32 cellular contexts compared by ENCODE assay signal in genomic region chr6:20960067-20960466, GRCh38.
"Had no signal": no experiment of that assay in that cellular context is flagged by ENCODE, and none has a peak within 500 bp of the region (broad histone marks: within the 10 kb centered on the region; RNA-seq: fewer than 3 reads in every experiment).

No MANE protein-coding gene starts in this region.

- DNase-seq: hypothalamus; kidney glomerular epithelial cell; left cardiac atrium; lower lobe of right lung; mammary epithelial cell; mesenchymal stem cell; midbrain; mucosa of descending colon; naive thymus-derived CD8-positive, alpha-beta T cell; nucleus accumbens; pancreas; posterior cingulate gyrus; retina; right cardiac atrium; sigmoid colon; spleen; stimulated activated CD4-positive, alpha-beta T cell treated with anti-CD3 and anti-CD28 coated beads, Interleukin-4, amount 100 ng/mL, for 24 hours; stimulated activated naive CD4-positive, alpha-beta T cell; tibial artery; trophoblast cell; upper lobe of right lung had no signal

- H3K9me3 Mint-ChIP-seq: nephron; stimulated activated effector memory CD8-positive, alpha-beta T cell treated with anti-CD3 and anti-CD28 coated beads, Interleukin-12 subunit alpha, Interleukin-12 subunit beta, amount 100 ng/mL, for 72 hours; stimulated activated naive CD8-positive, alpha-beta T cell treated with anti-CD3 and anti-CD28 coated beads, Interleukin-15, Interleukin-2, amounts not matched to agents 100 ng/mL and 50 ng/mL, for 24 hours had no signal

- ATAC-seq: left lobe of liver; lower lobe of right lung; mucosa of descending colon; naive thymus-derived CD8-positive, alpha-beta T cell; pancreas; right cardiac atrium; stimulated activated effector memory CD8-positive, alpha-beta T cell treated with anti-CD3 and anti-CD28 coated beads, Interleukin-12 subunit alpha, Interleukin-12 subunit beta, amount 100 ng/mL, for 72 hours; upper lobe of right lung had no signal

- H3K36me3 ChIP-seq: lower lobe of right lung, pancreas, prostate gland, thoracic aorta, upper lobe of right lung had no signal

- H3K4me3 Mint-ChIP-seq: naive thymus-derived CD8-positive, alpha-beta T cell; nephron; neural crest cell; stimulated activated effector memory CD8-positive, alpha-beta T cell treated with anti-CD3 and anti-CD28 coated beads, Interleukin-12 subunit alpha, Interleukin-12 subunit beta, amount 100 ng/mL, for 72 hours; stimulated activated naive CD8-positive, alpha-beta T cell treated with anti-CD3 and anti-CD28 coated beads, Interleukin-15, Interleukin-2, amounts not matched to agents 100 ng/mL and 50 ng/mL, for 24 hours had no signal

- H3K27ac Mint-ChIP-seq: naive thymus-derived CD8-positive, alpha-beta T cell; nephron; stimulated activated effector memory CD8-positive, alpha-beta T cell treated with anti-CD3 and anti-CD28 coated beads, Interleukin-12 subunit alpha, Interleukin-12 subunit beta, amount 100 ng/mL, for 72 hours; stimulated activated naive CD8-positive, alpha-beta T cell treated with anti-CD3 and anti-CD28 coated beads, Interleukin-15, Interleukin-2, amounts not matched to agents 100 ng/mL and 50 ng/mL, for 24 hours had no signal

- H3K4me3 ChIP-seq: lower lobe of right lung, mucosa of descending colon, pancreas, prostate gland, sigmoid colon, spleen, suprapubic skin, thoracic aorta, tibial artery, upper lobe of right lung had no signal

- H3K27ac ChIP-seq: lower lobe of right lung, pancreas, prostate gland, sigmoid colon, spleen, suprapubic skin, thoracic aorta, tibial artery, upper lobe of right lung had no signal

- H3K27me3 Mint-ChIP-seq: naive thymus-derived CD8-positive, alpha-beta T cell; stimulated activated naive CD8-positive, alpha-beta T cell treated with anti-CD3 and anti-CD28 coated beads, Interleukin-15, Interleukin-2, amounts not matched to agents 100 ng/mL and 50 ng/mL, for 24 hours had no signal

- H3K4me1 Mint-ChIP-seq: nephron; stimulated activated effector memory CD8-positive, alpha-beta T cell treated with anti-CD3 and anti-CD28 coated beads, Interleukin-12 subunit alpha, Interleukin-12 subunit beta, amount 100 ng/mL, for 72 hours had no signal

- H3K9me3 ChIP-seq: lower lobe of right lung, mucosa of descending colon, pancreas, prostate gland, sigmoid colon, spleen, suprapubic skin, thoracic aorta, tibial artery, upper lobe of right lung had no signal

- H3K4me1 ChIP-seq: lower lobe of right lung, pancreas, prostate gland, sigmoid colon, spleen, suprapubic skin, tibial artery, upper lobe of right lung had no signal

- FAIRE-seq: keratinocyte, pancreas, small intestine, urothelium cell line had no signal

- H3K27me3 ChIP-seq: pancreas, sigmoid colon, spleen, suprapubic skin, tibial artery, upper lobe of right lung had no signal
